ENCODE assay signal across 20 cellular contexts in genomic region chr2:192604295-192604694, GRCh38.
DNase-seq lines count a peak whose midpoint lies in the region; ATAC-seq and TF ChIP-seq lines count a peak whose summit lies in the region.
"Had no signal": no experiment of that assay in that cellular context is flagged by ENCODE, and none has a peak within 500 bp of the region (broad histone marks: within the 10 kb centered on the region; RNA-seq: fewer than 3 reads in every experiment).

No MANE protein-coding gene starts in this region.

- H3K4me3 ChIP-seq in A673 (ENCODE audit: low read depth, low read length, poor library complexity, severe bottlenecking): no peak overlapping the region
- H3K4me3 ChIP-seq in H7 (ENCODE audit: insufficient read depth, low read depth, low read length): no peak overlapping the region
- no peak overlapping the region for H3K4me3 ChIP-seq in WERI-Rb-1 (ENCODE audit: low read depth, low read length)
- H3K4me3 ChIP-seq in right cardiac atrium (ENCODE audit: low read length): no peak overlapping the region
- H3K4me3 ChIP-seq: psoas muscle, SJSA1 had no signal

- H3K9me3 ChIP-seq in A673 (ENCODE audit: low read depth, low read length, poor library complexity, severe bottlenecking) (no peaks in the 10 kb centered on the region), WERI-Rb-1 (ENCODE audit: severe bottlenecking) (no peaks in the 10 kb centered on the region), right cardiac atrium (ENCODE audit: control insufficient read depth, low read length) (no peaks in the 10 kb centered on the region)
- H3K9me3 ChIP-seq: SJSA1 had no signal

- H3K27ac ChIP-seq in A673 (ENCODE audit: low read depth, low read length, poor library complexity, severe bottlenecking) (no peak overlapping the region), WERI-Rb-1 (no peak overlapping the region), right cardiac atrium (ENCODE audit: low read length) (no peak overlapping the region)
- H3K27ac ChIP-seq: psoas muscle, SJSA1 had no signal

- H3K36me3 ChIP-seq in A673 (ENCODE audit: insufficient read depth, low read length, poor library complexity, severe bottlenecking) (no peaks in the 10 kb centered on the region), H7 (replicated peaks; ENCODE audit: control insufficient read depth, insufficient read depth, low read length) (no peaks in the 10 kb centered on the region), WERI-Rb-1 (no peaks in the 10 kb centered on the region)
- H3K36me3 ChIP-seq: SJSA1 had no signal

- 0 out of 2 replicates have a peak, but pooled peaks have one; percentile 12 for TF ChIP-seq CTCF in A673 (conservative IDR thresholded peaks at IDR 0.05; ENCODE audit: low read depth, low read length)
- TF ChIP-seq CTCF in WERI-Rb-1 (IDR thresholded peaks at IDR 0.05; ENCODE audit: low read depth, low read length): peak; percentile 25; the same call in 1 of the 2 replicates

- DNase-seq in A673 (ENCODE audit: low spot score) (no peak), H7 (peak; percentile 10), WERI-Rb-1 (no peak), islet precursor cell (peak; percentile 61), right cardiac atrium (no peak)
- DNase-seq in activated CD4-positive, alpha-beta T cell treated with anti-CD3 and anti-CD28 coated beads, Interleukin-2, amount 50 U/mL, for 1 hour: no peak
- DNase-seq: activated CD4-positive, alpha-beta T cell treated with anti-CD3 and anti-CD28 coated beads, Interleukin-2, amount 10 ng/mL, durations not matched to agents 7 days and 5 days; activated naive CD4-positive, alpha-beta T cell treated with anti-CD3 and anti-CD28 coated beads, Interleukin-2, amount 50 U/mL, for 16 hours; DMS79; HFFc6; IMR-90; mesenchymal stem cell; NCI-H1105 treated with DMSO at 0.1 percent for 48 hours; NCI-H2107; nucleus accumbens; psoas muscle; stimulated activated CD8-positive, alpha-beta memory T cell treated with anti-CD3 and anti-CD28 coated beads, Interleukin-4, amount 100 ng/mL, for 48 hours had no signal

- H3K27me3 ChIP-seq in A673 (replicated peaks; ENCODE audit: insufficient read depth, low read depth, low read length, poor library complexity) (no peaks in the 10 kb centered on the region), H7 (ENCODE audit: control insufficient read depth, insufficient read depth, low read length) (no peaks in the 10 kb centered on the region), WERI-Rb-1 (ENCODE audit: insufficient read depth, low read depth, severe bottlenecking) (no peaks in the 10 kb centered on the region), right cardiac atrium (ENCODE audit: control insufficient read depth, insufficient read depth) (no peaks in the 10 kb centered on the region)
- H3K27me3 ChIP-seq: SJSA1 had no signal

- no TSS peak for BruUV-seq in A673 (replicated peaks; lab: Mats Ljungman, UMichigan)

- CTCF ChIA-PET in A673 (lab: Charles Lee): no interaction called here

- WGBS in right cardiac atrium: 87% methylated on average over 1 of the region's 1 CpG

- POLR2A ChIA-PET in A673 (lab: Charles Lee; ENCODE audit: low non-redundant PET): no interaction called here

- ATAC-seq in GM19351 (IDR thresholded peaks at IDR 0.05; ENCODE audit: unreplicated experiment) (no peak), GM19023 (IDR thresholded peaks at IDR 0.05; ENCODE audit: unreplicated experiment) (no peak), right cardiac atrium (no peak)
- ATAC-seq: psoas muscle had no signal

- intact Hi-C loops in A673 (cut with micrococcal nuclease; ENCODE audit: unreplicated experiment) (no loop called here), right cardiac atrium (cut with DNase I) (no loop called here)

- H3K4me1 ChIP-seq in A673 (ENCODE audit: insufficient read depth, low read length, poor library complexity, severe bottlenecking) (no peaks in the 10 kb centered on the region), right cardiac atrium (ENCODE audit: control insufficient read depth, insufficient read depth, low read length) (no peaks in the 10 kb centered on the region)
- H3K4me1 ChIP-seq: psoas muscle, SJSA1 had no signal

Comparison
In these comparisons a context has a peak if more than half of its experiments do, and no peak if none do; other contexts are left out.
1. DNase-seq: peak in H7 (single experiment) and islet precursor cell (single experiment); none in A673 (single experiment), WERI-Rb-1 (single experiment), activated CD4-positive, alpha-beta T cell treated with anti-CD3 and anti-CD28 coated beads, Interleukin-2, amount 50 U/mL, for 1 hour (single experiment) and right cardiac atrium (0 of 3).